17 cellular contexts compared by ENCODE assay signal in genomic region chrX:120486786-120487185, GRCh38. TPM values are rescaled to one million over a fixed set of nuclear protein-coding genes. Genes with fewer than 3 reads are reported as not detected.
DNase-seq lines count a peak whose midpoint lies in the region; ATAC-seq, FAIRE-seq and TF ChIP-seq lines count a peak whose summit lies in the region.
"Had no signal": no experiment of that assay in that cellular context is flagged by ENCODE, and none has a peak within 500 bp of the region (broad histone marks: within the 10 kb centered on the region; RNA-seq: fewer than 3 reads in every experiment).

No MANE protein-coding gene starts in this region.

- no peak overlapping the region for H4K91ac ChIP-seq in mesenchymal stem cell (ENCODE audit: low read length)

- no peak overlapping the region for H2BK12ac ChIP-seq in mesenchymal stem cell (ENCODE audit: low read length in 2 of 2)

- TF ChIP-seq POLR2A in A549 (IDR thresholded peaks at IDR 0.05; ENCODE audit: low read length), result no peak
- no peak for TF ChIP-seq POLR2A in Peyer's patch (IDR thresholded peaks at IDR 0.05)

- no peaks in the 10 kb centered on the region for H3F3A ChIP-seq in GM23338 (replicated peaks; ENCODE audit: low read depth)

- no peak overlapping the region for H3K23ac ChIP-seq in mesenchymal stem cell (ENCODE audit: low read length in 2 of 2)

- POLR2A ChIA-PET in A549 (lab: Yijun Ruan, JAX), result interaction anchor here (1.2 kb wide), 1 partner anchor 117 kb away, joined by 7 read pairs; the partner anchor contains the start of gene MCTS1

- no peak overlapping the region for H2BK5ac ChIP-seq in mesenchymal stem cell (ENCODE audit: low read depth, low read length, poor library complexity, severe bottlenecking)

- H4K20me1 ChIP-seq in GM23338 (replicated peaks; ENCODE audit: insufficient read depth), result no peaks in the 10 kb centered on the region

- no peaks in the 10 kb centered on the region for H3K27me3 ChIP-seq in GM23338 (ENCODE audit: insufficient read depth)
- H3K27me3 ChIP-seq in mesenchymal stem cell (ENCODE audit: control insufficient read depth in 1 of 2, insufficient read depth in 1 of 2, low read length in 2 of 2), result peaks cover 0 to 3% of the 10 kb centered on the region in 2 experiments
- H3K27me3 ChIP-seq in BE2C, result no peaks in the 10 kb centered on the region
- no peaks in the 10 kb centered on the region for H3K27me3 ChIP-seq in Peyer's patch
- H3K27me3 ChIP-seq: colonic mucosa, gastroesophageal sphincter, testis had no signal

- TF ChIP-seq RAD21 in A549 (conservative IDR thresholded peaks at IDR 0.05 in 1 of 2, IDR thresholded peaks at IDR 0.05 in 1 of 2), result no peak

- peaks cover 7% of the 10 kb centered on the region; the same call in 1 of the 3 replicates for H3K4me1 ChIP-seq in A549
- H3K4me1 ChIP-seq in GM23338 (ENCODE audit: insufficient read depth), result no peaks in the 10 kb centered on the region
- H3K4me1 ChIP-seq in mesenchymal stem cell (ENCODE audit: control insufficient read depth, insufficient read depth, low read depth, low read length), result peaks cover 2% of the 10 kb centered on the region
- H3K4me1 ChIP-seq in BE2C, result no peaks in the 10 kb centered on the region
- no peaks in the 10 kb centered on the region for H3K4me1 ChIP-seq in Peyer's patch
- H3K4me1 ChIP-seq: colonic mucosa, testis had no signal

- ATAC-seq in A549 (no peak), GM23338 (no peak), HG03354 (IDR thresholded peaks at IDR 0.05; ENCODE audit: poor library complexity, severe bottlenecking, unreplicated experiment) (no peak)

- no peak for FAIRE-seq in A549 (lab: Jason Lieb, UNC)
- FAIRE-seq: astrocyte, TTC549 had no signal

- no peak overlapping the region for H4K8ac ChIP-seq in mesenchymal stem cell (ENCODE audit: low read length)

- CTCF ChIA-PET in A549 (lab: Yijun Ruan, JAX), result interaction anchor here (1.2 to 2.1 kb wide), 3 partner anchors 11 to 178 kb away, joined by 3 to 7 read pairs (median 4); no protein-coding TSS in a partner anchor

- H3K18ac ChIP-seq in mesenchymal stem cell (ENCODE audit: low read depth in 1 of 2, low read length in 2 of 2), result no peak overlapping the region

- no peak for TF ChIP-seq CTCF in A549 (IDR thresholded peaks at IDR 0.05)
- no peak for TF ChIP-seq CTCF in GM23338 (conservative IDR thresholded peaks at IDR 0.05; ENCODE audit: low read depth in 2 of 2)
- TF ChIP-seq CTCF in BE2C (IDR thresholded peaks at IDR 0.05; ENCODE audit: low read depth, low read length), result no peak
- TF ChIP-seq CTCF in Peyer's patch (IDR thresholded peaks at IDR 0.05), result no peak

- DNase-seq in A549 (ENCODE audit: low read depth in 1 of 2, low spot score in 1 of 2), result no peak
- DNase-seq in GM23338 (ENCODE audit: low spot score), result no peak
- no peak for DNase-seq in activated T-helper 2 cell treated with anti-CD3 and anti-CD28 coated beads, Interferon-gamma antibody, Interleukin-2, Interleukin-4, amounts not matched to agents 10 μg/mL and 5 μg/mL and 100 μg/mL, durations not matched to agents 14 hours and 24 hours and 36 hours (ENCODE audit: low spot score)
- DNase-seq in mesenchymal stem cell, result no peak
- DNase-seq in stimulated activated CD4-positive, alpha-beta T cell treated with anti-CD3 and anti-CD28 coated beads, Interleukin-1b, Interleukin-23, amount 100 ng/mL, for 48 hours, result no peak
- DNase-seq in BE2C, result no peak
- no peak for DNase-seq in Peyer's patch
- DNase-seq: NCI-H1694 treated with DMSO at 0.1 percent for 48 hours, right cardiac atrium, testis had no signal

- H3K27me3 Mint-ChIP-seq in GM23338 (ENCODE audit: insufficient read depth, low read depth, poor library complexity), result no peaks in the 10 kb centered on the region
- H3K27me3 Mint-ChIP-seq in activated T-helper 2 cell treated with anti-CD3 and anti-CD28 coated beads, Interferon-gamma antibody, Interleukin-2, Interleukin-4, amounts not matched to agents 10 μg/mL and 5 μg/mL and 100 μg/mL, durations not matched to agents 14 hours and 24 hours and 36 hours (ENCODE audit: low read depth), result no peaks in the 10 kb centered on the region
- H3K27me3 Mint-ChIP-seq: activated CD4-positive, alpha-beta memory T cell treated with anti-CD3 and anti-CD28 coated beads for 36 hours had no signal

- H3K4me1 Mint-ChIP-seq in GM23338, result no peaks in the 10 kb centered on the region
- peaks cover 21% of the 10 kb centered on the region for H3K4me1 Mint-ChIP-seq in activated T-helper 2 cell treated with anti-CD3 and anti-CD28 coated beads, Interferon-gamma antibody, Interleukin-2, Interleukin-4, amounts not matched to agents 10 μg/mL and 5 μg/mL and 100 μg/mL, durations not matched to agents 14 hours and 24 hours and 36 hours (ENCODE audit: low read depth)

- H2BK15ac ChIP-seq in mesenchymal stem cell (ENCODE audit: low read depth, poor library complexity, severe bottlenecking), result no peak overlapping the region

- H3K79me1 ChIP-seq in mesenchymal stem cell (replicated peaks; ENCODE audit: low read length, poor library complexity, severe bottlenecking), result no peaks in the 10 kb centered on the region

- H3K9me3 Mint-ChIP-seq in GM23338, result no peaks in the 10 kb centered on the region
- no peaks in the 10 kb centered on the region for H3K9me3 Mint-ChIP-seq in activated T-helper 2 cell treated with anti-CD3 and anti-CD28 coated beads, Interferon-gamma antibody, Interleukin-2, Interleukin-4, amounts not matched to agents 10 μg/mL and 5 μg/mL and 100 μg/mL, durations not matched to agents 14 hours and 24 hours and 36 hours
- H3K9me3 Mint-ChIP-seq: activated CD4-positive, alpha-beta memory T cell treated with anti-CD3 and anti-CD28 coated beads for 36 hours had no signal

- H3K9ac ChIP-seq in mesenchymal stem cell (ENCODE audit: low read length), result no peak overlapping the region

- H3K36me3 Mint-ChIP-seq in GM23338 (ENCODE audit: low read depth), result no peaks in the 10 kb centered on the region
- H3K36me3 Mint-ChIP-seq in activated T-helper 2 cell treated with anti-CD3 and anti-CD28 coated beads, Interferon-gamma antibody, Interleukin-2, Interleukin-4, amounts not matched to agents 10 μg/mL and 5 μg/mL and 100 μg/mL, durations not matched to agents 14 hours and 24 hours and 36 hours (ENCODE audit: low read depth), result no peaks in the 10 kb centered on the region
- H3K36me3 Mint-ChIP-seq: activated CD4-positive, alpha-beta memory T cell treated with anti-CD3 and anti-CD28 coated beads for 36 hours had no signal

- no peak overlapping the region for H3K27ac Mint-ChIP-seq in GM23338
- no peak overlapping the region for H3K27ac Mint-ChIP-seq in activated T-helper 2 cell treated with anti-CD3 and anti-CD28 coated beads, Interferon-gamma antibody, Interleukin-2, Interleukin-4, amounts not matched to agents 10 μg/mL and 5 μg/mL and 100 μg/mL, durations not matched to agents 14 hours and 24 hours and 36 hours

- H3K36me3 ChIP-seq in GM23338 (ENCODE audit: insufficient read depth) (no peaks in the 10 kb centered on the region), mesenchymal stem cell (ENCODE audit: control insufficient read depth in 1 of 2, insufficient read depth in 2 of 2, low read depth in 1 of 2, low read length in 2 of 2) (no peaks in the 10 kb centered on the region), BE2C (no peaks in the 10 kb centered on the region), Peyer's patch (no peaks in the 10 kb centered on the region)
- H3K36me3 ChIP-seq: colonic mucosa, gastroesophageal sphincter had no signal

- no peaks in the 10 kb centered on the region for H3K9me2 ChIP-seq in GM23338 (ENCODE audit: insufficient read depth)

- no peak overlapping the region for H3K14ac ChIP-seq in mesenchymal stem cell (ENCODE audit: low read length in 2 of 2)

- H3K9me3 ChIP-seq in A549 (no peaks in the 10 kb centered on the region), mesenchymal stem cell (ENCODE audit: control insufficient read depth, low read length) (no peaks in the 10 kb centered on the region), BE2C (no peaks in the 10 kb centered on the region), Peyer's patch (no peaks in the 10 kb centered on the region)
- H3K9me3 ChIP-seq: colonic mucosa, gastroesophageal sphincter, testis had no signal

- no peak overlapping the region for H2AK5ac ChIP-seq in mesenchymal stem cell (ENCODE audit: low read length, severe bottlenecking)

- H2AFZ ChIP-seq in GM23338 (no peak overlapping the region), mesenchymal stem cell (ENCODE audit: low read depth, low read length) (no peak overlapping the region)

- no peaks in the 10 kb centered on the region for H3K79me2 ChIP-seq in GM23338 (replicated peaks; ENCODE audit: insufficient read depth)

- no peak overlapping the region for H2BK120ac ChIP-seq in mesenchymal stem cell (ENCODE audit: low read depth, low read length)

- H3K27ac ChIP-seq in A549 (no peak overlapping the region), GM23338 (ENCODE audit: low read depth) (no peak overlapping the region), mesenchymal stem cell (ENCODE audit: low read length, poor library complexity, severe bottlenecking) (no peak overlapping the region), Peyer's patch (no peak overlapping the region)
- H3K27ac ChIP-seq: SK-N-MC had no signal

- H3K4ac ChIP-seq in mesenchymal stem cell (ENCODE audit: low read depth in 1 of 2, low read length in 2 of 2), result no peak overlapping the region

- intact Hi-C loops in activated T-helper 2 cell treated with anti-CD3 and anti-CD28 coated beads, Interferon-gamma antibody, Interleukin-2, Interleukin-4, amounts not matched to agents 10 μg/mL and 5 μg/mL and 100 μg/mL, durations not matched to agents 14 hours and 24 hours and 36 hours (cut with micrococcal nuclease), result loop anchor here (1.0 to 5.0 kb wide), 3 partner anchors 76 to 234 kb away; partner anchors contain the start of genes C1GALT1C1, CUL4B and ZBTB33

- peak overlapping the region; percentile 36; the same call in 1 of the 3 replicates for H3K4me3 Mint-ChIP-seq in GM23338
- peak overlapping the region; percentile 21 for H3K4me3 Mint-ChIP-seq in activated T-helper 2 cell treated with anti-CD3 and anti-CD28 coated beads, Interferon-gamma antibody, Interleukin-2, Interleukin-4, amounts not matched to agents 10 μg/mL and 5 μg/mL and 100 μg/mL, durations not matched to agents 14 hours and 24 hours and 36 hours (ENCODE audit: low read depth)

- H3K4me2 ChIP-seq in A549, result peak overlapping the region; percentile 74; the same call in 1 of the 3 replicates
- peak overlapping the region; percentile 64; the same call in 1 of the 2 replicates for H3K4me2 ChIP-seq in GM23338
- H3K4me2 ChIP-seq in mesenchymal stem cell (ENCODE audit: low read length, poor library complexity, severe bottlenecking), result peak overlapping the region; percentile 54

- H3K4me3 ChIP-seq in A549 (no peak overlapping the region), GM23338 (peak overlapping the region; percentile 47; the same call in 1 of the 2 replicates), mesenchymal stem cell (ENCODE audit: insufficient read depth in 1 of 2, low read depth in 1 of 2, low read length in 2 of 2) (no peak overlapping the region), BE2C (ENCODE audit: low read depth, low read length) (no peak overlapping the region), Peyer's patch (no peak overlapping the region)
- H3K4me3 ChIP-seq: SK-N-MC had no signal

- TF ChIP-seq EP300 in A549 (IDR thresholded peaks at IDR 0.05), result no peak

- WGBS in A549 (ENCODE audit: missing lambda C conversion rate), result 82% methylated on average over 9 of the region's 9 CpGs
- 65% methylated on average over 7 of the region's 9 CpGs for WGBS in mesenchymal stem cell

RNA-seq across cellular contexts. Expression of gene LAMP2, which starts 17.7 kb away (rescaled TPM):
- polyA plus RNA-seq in A549 (2011; rRNA removed) (76.9 and 95.1 TPM in 2 replicates), A549 (2017; fragmentation: RNase III; extraction: RNeasy Plus Mini Kit Qiagen cat#74134 plus additional on column Dnase treatment) (68.8 to 79.5 TPM (median 78.2 TPM) in 3 replicates), GM23338 (2016; fragmentation: Nextera tagmentation; extraction: Ambion mirVana) (19.5 and 24.4 TPM in 2 replicates)
- polyA plus RNA-seq in A549 (2012; cell fraction: cytosol; rRNA removed), result 23.4 and 27.1 TPM in 2 replicates
- 21.9 and 23.7 TPM in 2 replicates for polyA plus RNA-seq in A549 (2012; cell fraction: nucleus; rRNA removed)
- polyA minus RNA-seq in A549 (2011; rRNA and poly(A)+ RNA removed), result 31.5 and 39.3 TPM in 2 replicates
- 40.9 and 46.1 TPM in 2 replicates for total RNA-seq in GM23338 (2014; rRNA removed; shearing (Covaris generic))
- 39.8 and 40.7 TPM in 2 replicates for total RNA-seq in activated T-helper 2 cell treated with anti-CD3 and anti-CD28 coated beads, Interferon-gamma antibody, Interleukin-2, Interleukin-4, amounts not matched to agents 10 μg/mL and 5 μg/mL and 100 μg/mL, durations not matched to agents 14 hours and 24 hours and 36 hours
- 171 TPM for polyA plus RNA-seq in mesenchymal stem cell (2013, experiment 1 of 2)
- polyA plus RNA-seq in mesenchymal stem cell (2013, experiment 2 of 2), result 181 TPM
- polyA plus RNA-seq in BE2C (2012; ENCODE audit: insufficient read depth, insufficient read length, low read depth), result 23.0 TPM
- 100 to 1,000 TPM in 1 of 4 donors, 10 to 100 TPM in 3; 19.8 to 119 (median 65.7) TPM for total RNA-seq in Peyer's patch
